36 cellular contexts compared by ENCODE assay signal in genomic region chr1:226311376-226311775, GRCh38.
"Had no signal": no experiment of that assay in that cellular context is flagged by ENCODE, and none has a peak within 500 bp of the region (broad histone marks: within the 10 kb centered on the region; RNA-seq: fewer than 3 reads in every experiment).

No MANE protein-coding gene starts in this region.

- H3K4me3 Mint-ChIP-seq: activated B cell treated with CpG ODN at 0.5 μM for 24 hours; activated CD4-positive, alpha-beta memory T cell treated with anti-CD3 and anti-CD28 coated beads for 36 hours; activated CD4-positive, alpha-beta T cell treated with anti-CD3 and anti-CD28 coated beads, Interleukin-2, amount 10 ng/mL, durations not matched to agents 24 days and 14 days; activated CD8-positive, alpha-beta T cell treated with anti-CD3 and anti-CD28 coated beads for 36 hours; activated naive CD4-positive, alpha-beta T cell treated with anti-CD3 and anti-CD28 coated beads for 36 hours; activated naive CD8-positive, alpha-beta T cell treated with anti-CD3 and anti-CD28 coated beads for 36 hours; activated T-cell treated with anti-CD3 and anti-CD28 coated beads, Interleukin-2, amount 50 U/mL, for 4 hours; activated T-cell treated with anti-CD3 and anti-CD28 coated beads, Interleukin-2, amount 50 U/mL, for 72 hours; activated T-helper 17 cell treated with anti-CD3 and anti-CD28 coated beads, Interleukin-2, amount 50 U/mL, for 72 hours; central memory CD8-positive, alpha-beta T cell; T-helper 1 cell treated with Interleukin-12 subunit alpha and Interleukin-12 subunit beta and Interleukin-4 antibody, amounts not matched to agents 30 μg/mL and 1 μg/mL, for 36 hours; T-helper 2 cell treated with Interferon-gamma antibody and Interleukin-4, amounts not matched to agents 5 μg/mL and 100 μg/mL, for 36 hours had no signal

- ATAC-seq: activated CD8-positive, alpha-beta T cell treated with anti-CD3 and anti-CD28 coated beads for 36 hours; activated naive CD4-positive, alpha-beta T cell treated with anti-CD3 and anti-CD28 coated beads, Interleukin-2, amount 50 U/mL, for 72 hours; activated T-cell treated with anti-CD3 and anti-CD28 coated beads, Interleukin-2, amount 50 U/mL, for 4 hours; activated T-cell treated with anti-CD3 and anti-CD28 coated beads, Interleukin-2, amount 50 U/mL, for 72 hours; activated T-helper 17 cell treated with anti-CD3 and anti-CD28 coated beads, Interleukin-2, amount 50 U/mL, for 72 hours had no signal

- H3K9me3 ChIP-seq: adrenal gland had no signal

- H3K9me3 Mint-ChIP-seq: activated B cell treated with CpG ODN at 0.5 μM for 24 hours; activated CD4-positive, alpha-beta memory T cell treated with anti-CD3 and anti-CD28 coated beads for 36 hours; activated naive CD4-positive, alpha-beta T cell treated with anti-CD3 and anti-CD28 coated beads for 36 hours; activated naive CD4-positive, alpha-beta T cell treated with anti-CD3 and anti-CD28 coated beads, Interleukin-2, amount 50 U/mL, for 72 hours; activated naive CD8-positive, alpha-beta T cell treated with anti-CD3 and anti-CD28 coated beads for 36 hours; activated T-cell treated with anti-CD3 and anti-CD28 coated beads, Interleukin-2, amount 50 U/mL, for 4 hours; activated T-cell treated with anti-CD3 and anti-CD28 coated beads, Interleukin-2, amount 50 U/mL, for 72 hours; activated T-helper 1 cell treated with anti-CD3 and anti-CD28 coated beads, Interleukin-12 subunit alpha, Interleukin-12 subunit beta, Interleukin-2, Interleukin-4 antibody, amounts not matched to agents 30 ng/mL and 10 ng/mL and 1 ng/mL, durations not matched to agents 14 hours and 24 hours and 36 hours; activated T-helper 17 cell treated with anti-CD3 and anti-CD28 coated beads, Interleukin-2, amount 50 U/mL, for 72 hours; brain; central memory CD8-positive, alpha-beta T cell; T-helper 1 cell treated with Interleukin-12 subunit alpha and Interleukin-12 subunit beta and Interleukin-4 antibody, amounts not matched to agents 30 μg/mL and 1 μg/mL, for 36 hours had no signal

- H3K27ac ChIP-seq: adrenal gland, cardiac muscle cell, VCaP had no signal

- DNase-seq: activated B cell treated with CpG ODN at 0.5 μM for 24 hours; activated CD4-positive, alpha-beta memory T cell treated with anti-CD3 and anti-CD28 coated beads for 36 hours; activated CD4-positive, alpha-beta T cell treated with anti-CD3 and anti-CD28 coated beads for 4 hours; activated CD4-positive, alpha-beta T cell treated with anti-CD3 and anti-CD28 coated beads, Interleukin-2, amount 10 ng/mL, durations not matched to agents 24 days and 14 days; activated CD4-positive, alpha-beta T cell treated with anti-CD3 and anti-CD28 coated beads, Interleukin-2, amount 50 U/mL, for 1 hour; activated CD4-positive, alpha-beta T cell treated with anti-CD3 and anti-CD28 coated beads, Interleukin-2, amount 50 U/mL, for 4 hours; activated CD4-positive, CD25-positive, alpha-beta regulatory T cell treated with anti-CD3 and anti-CD28 coated beads, Interleukin-2, amount 50 U/mL, for 72 hours; activated CD8-positive, alpha-beta memory T cell treated with anti-CD3 and anti-CD28 coated beads, Interleukin-2, amount 50 U/mL, for 4 hours; activated CD8-positive, alpha-beta T cell treated with anti-CD3 and anti-CD28 coated beads for 36 hours; activated effector memory CD4-positive, alpha-beta T cell treated with anti-CD3 and anti-CD28 coated beads, Interleukin-2, amount 50 U/mL, for 16 hours; activated gamma-delta T cell treated with Interleukin-2 at 50 U/mL for 16 hours; activated naive CD4-positive, alpha-beta T cell; activated naive CD4-positive, alpha-beta T cell treated with anti-CD3 and anti-CD28 coated beads for 36 hours; activated naive CD4-positive, alpha-beta T cell treated with anti-CD3 and anti-CD28 coated beads, Interleukin-2, amount 50 U/mL, for 16 hours; activated naive CD8-positive, alpha-beta T cell treated with anti-CD3 and anti-CD28 coated beads for 36 hours; activated T-cell treated with anti-CD3 and anti-CD28 coated beads for 4 hours; activated T-cell treated with anti-CD3 and anti-CD28 coated beads, Interleukin-2, amount 50 U/mL, for 1 hour; activated T-cell treated with anti-CD3 and anti-CD28 coated beads, Interleukin-2, amount 50 U/mL, for 4 hours; activated T-cell treated with anti-CD3 and anti-CD28 coated beads, Interleukin-2, amount 50 U/mL, for 72 hours; adrenal gland; amniotic stem cell; aorta; T-helper 1 cell; T-helper 2 cell; T-helper 9 cell had no signal

- H3K36me3 ChIP-seq: adrenal gland, cardiac muscle cell had no signal

- H3K4me1 Mint-ChIP-seq: activated T-helper 17 cell treated with anti-CD3 and anti-CD28 coated beads, Interleukin-2, amount 50 U/mL, for 72 hours had no signal

- FAIRE-seq: bronchial epithelial cell, TTC549 had no signal

- H3K36me3 Mint-ChIP-seq: activated CD4-positive, alpha-beta memory T cell treated with anti-CD3 and anti-CD28 coated beads for 36 hours; activated naive CD8-positive, alpha-beta T cell treated with anti-CD3 and anti-CD28 coated beads for 36 hours; brain had no signal

- H3K27me3 ChIP-seq: adrenal gland, cardiac muscle cell had no signal

- H3K4me3 ChIP-seq: adrenal gland, cardiac muscle cell had no signal

- H3K27ac Mint-ChIP-seq: activated B cell treated with CpG ODN at 0.5 μM for 24 hours; activated CD4-positive, alpha-beta memory T cell treated with anti-CD3 and anti-CD28 coated beads for 36 hours; activated CD4-positive, alpha-beta T cell treated with anti-CD3 and anti-CD28 coated beads, Interleukin-2, amount 10 ng/mL, durations not matched to agents 24 days and 14 days; activated CD8-positive, alpha-beta T cell treated with anti-CD3 and anti-CD28 coated beads for 36 hours; activated naive CD4-positive, alpha-beta T cell treated with anti-CD3 and anti-CD28 coated beads for 36 hours; activated naive CD4-positive, alpha-beta T cell treated with anti-CD3 and anti-CD28 coated beads, Interleukin-2, amount 50 U/mL, for 72 hours; activated naive CD8-positive, alpha-beta T cell treated with anti-CD3 and anti-CD28 coated beads for 36 hours; activated T-cell treated with anti-CD3 and anti-CD28 coated beads, Interleukin-2, amount 50 U/mL, for 72 hours; activated T-helper 1 cell treated with anti-CD3 and anti-CD28 coated beads, Interleukin-12 subunit alpha, Interleukin-12 subunit beta, Interleukin-2, Interleukin-4 antibody, amounts not matched to agents 30 ng/mL and 10 ng/mL and 1 ng/mL, durations not matched to agents 14 hours and 24 hours and 36 hours; activated T-helper 17 cell treated with anti-CD3 and anti-CD28 coated beads, Interleukin-2, amount 50 U/mL, for 72 hours; T-helper 1 cell treated with Interleukin-12 subunit alpha and Interleukin-12 subunit beta and Interleukin-4 antibody, amounts not matched to agents 30 μg/mL and 1 μg/mL, for 36 hours; T-helper 2 cell treated with Interferon-gamma antibody and Interleukin-4, amounts not matched to agents 5 μg/mL and 100 μg/mL, for 36 hours had no signal
